ENCODE assay signal across 16 cellular contexts in genomic region chr18:35810505-35810904, GRCh38.
"Had no signal": no experiment of that assay in that cellular context is flagged by ENCODE, and none has a peak within 500 bp of the region (broad histone marks: within the 10 kb centered on the region; RNA-seq: fewer than 3 reads in every experiment).

No MANE protein-coding gene starts in this region.

- FAIRE-seq: keratinocyte, TTC549 had no signal

- H3K4me1 ChIP-seq: gastrocnemius medialis, prostate gland, right atrium auricular region, suprapubic skin, transverse colon, vagina had no signal

- DNase-seq: activated gamma-delta T cell treated with Interleukin-2 at 50 U/mL for 16 hours; amniotic stem cell; effector CD8-positive, alpha-beta T cell; gastrocnemius medialis; head of caudate nucleus; stimulated activated CD4-positive, alpha-beta T cell treated with anti-CD3 and anti-CD28 coated beads, Interleukin-12 subunit alpha, Interleukin-12 subunit beta, amount 100 ng/mL, for 4 hours; stimulated activated CD4-positive, alpha-beta T cell treated with anti-CD3 and anti-CD28 coated beads, Interleukin-1b, Interleukin-23, amount 100 ng/mL, for 48 hours; transverse colon had no signal

- H3K27ac ChIP-seq: cardiac muscle cell, gastrocnemius medialis, prostate gland, right atrium auricular region, suprapubic skin, transverse colon, vagina had no signal

- ATAC-seq: gastrocnemius medialis, left lobe of liver had no signal

- H3K36me3 ChIP-seq: cardiac muscle cell, gastrocnemius medialis, prostate gland, right atrium auricular region, suprapubic skin, transverse colon, vagina had no signal

- H3K9me3 ChIP-seq: gastrocnemius medialis, prostate gland, right atrium auricular region, suprapubic skin, transverse colon, vagina had no signal

- H3K27me3 ChIP-seq: cardiac muscle cell, gastrocnemius medialis, right atrium auricular region, suprapubic skin, transverse colon, vagina had no signal

- H3K4me3 ChIP-seq: cardiac muscle cell, gastrocnemius medialis, prostate gland, right atrium auricular region, suprapubic skin, transverse colon, vagina had no signal
